ENCODE assay signal across 2 cellular contexts in the genomic region with DNA sequence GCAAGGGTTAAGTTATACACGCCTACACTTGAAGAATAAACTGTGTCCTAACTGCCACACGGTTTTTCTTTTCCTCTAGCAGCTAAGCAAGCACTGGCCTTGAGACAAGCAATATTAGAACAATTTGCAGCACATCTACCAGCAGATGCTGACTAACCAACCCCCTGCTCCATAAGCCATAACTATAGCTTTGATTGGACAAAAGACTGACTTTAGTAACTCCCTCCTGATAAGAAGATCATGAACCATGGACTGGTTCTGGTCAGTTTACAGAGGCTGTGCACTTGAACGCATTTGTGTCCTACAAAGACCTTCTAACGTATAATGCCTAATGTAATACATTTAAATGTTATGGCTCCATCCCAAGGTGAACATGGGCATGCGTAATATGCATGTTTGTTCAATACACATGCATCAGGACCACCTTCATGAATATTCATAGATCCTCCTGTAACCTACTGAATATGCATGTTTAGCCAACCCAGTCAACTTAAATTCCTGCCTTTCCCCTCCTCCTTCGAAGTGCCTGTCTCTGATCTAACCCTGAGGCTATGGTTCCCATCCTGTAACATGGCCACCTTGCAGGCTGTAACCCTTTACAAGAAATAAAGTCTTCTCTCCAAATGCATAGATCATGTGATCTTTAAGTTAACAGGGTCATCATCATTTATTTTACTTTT.
A peak's percentile ranks its signal among the peaks of the same experiment; 100 is the strongest.
TF ChIP-seq lines count a peak whose summit lies in the region.

No MANE protein-coding gene starts in this region.

TF ChIP-seq in K562, 482 proteins besides CTCF, POLR2A, EP300 and RAD21 (continues in another document):
- TF ChIP-seq BCOR (IDR thresholded peaks at IDR 0.05) (no peak), ZNF165 (CRISPR knock-in tag; IDR thresholded peaks at IDR 0.05; ENCODE audit: borderline replicate concordance) (no peak), PML (IDR thresholded peaks at IDR 0.05; ENCODE audit: low read length) (no peak), ESRRB (CRISPR knock-in tag; IDR thresholded peaks at IDR 0.05; ENCODE audit: borderline replicate concordance) (no peak), TAL1 (IDR thresholded peaks at IDR 0.05) (no peak), POLR3G (IDR thresholded peaks at IDR 0.05; ENCODE audit: extremely low read depth, insufficient read length, insufficient replicate concordance) (no peak), EHMT2 (IDR thresholded peaks at IDR 0.05) (no peak), TBP (optimal IDR thresholded peaks at IDR 0.05; ENCODE audit: low read depth, low read length) (peak; percentile 73), SMC3 (conservative IDR thresholded peaks at IDR 0.05; ENCODE audit: insufficient read depth, low read depth, low read length) (no peak), TOE1 (IDR thresholded peaks at IDR 0.05; ENCODE audit: borderline replicate concordance) (no peak), TOE1 (CRISPR knock-in tag; IDR thresholded peaks at IDR 0.05; ENCODE audit: borderline replicate concordance, low read depth) (no peak)
- TF ChIP-seq, protein P1, sequence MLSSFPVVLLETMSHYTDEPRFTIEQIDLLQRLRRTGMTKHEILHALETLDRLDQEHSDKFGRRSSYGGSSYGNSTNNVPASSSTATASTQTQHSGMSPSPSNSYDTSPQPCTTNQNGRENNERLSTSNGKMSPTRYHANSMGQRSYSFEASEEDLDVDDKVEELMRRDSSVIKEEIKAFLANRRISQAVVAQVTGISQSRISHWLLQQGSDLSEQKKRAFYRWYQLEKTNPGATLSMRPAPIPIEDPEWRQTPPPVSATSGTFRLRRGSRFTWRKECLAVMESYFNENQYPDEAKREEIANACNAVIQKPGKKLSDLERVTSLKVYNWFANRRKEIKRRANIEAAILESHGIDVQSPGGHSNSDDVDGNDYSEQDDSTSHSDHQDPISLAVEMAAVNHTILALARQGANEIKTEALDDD (IDR thresholded peaks at IDR 0.05) = peak; percentile 50; the same call in 1 of the 2 replicates
- TF ChIP-seq, protein P2, sequence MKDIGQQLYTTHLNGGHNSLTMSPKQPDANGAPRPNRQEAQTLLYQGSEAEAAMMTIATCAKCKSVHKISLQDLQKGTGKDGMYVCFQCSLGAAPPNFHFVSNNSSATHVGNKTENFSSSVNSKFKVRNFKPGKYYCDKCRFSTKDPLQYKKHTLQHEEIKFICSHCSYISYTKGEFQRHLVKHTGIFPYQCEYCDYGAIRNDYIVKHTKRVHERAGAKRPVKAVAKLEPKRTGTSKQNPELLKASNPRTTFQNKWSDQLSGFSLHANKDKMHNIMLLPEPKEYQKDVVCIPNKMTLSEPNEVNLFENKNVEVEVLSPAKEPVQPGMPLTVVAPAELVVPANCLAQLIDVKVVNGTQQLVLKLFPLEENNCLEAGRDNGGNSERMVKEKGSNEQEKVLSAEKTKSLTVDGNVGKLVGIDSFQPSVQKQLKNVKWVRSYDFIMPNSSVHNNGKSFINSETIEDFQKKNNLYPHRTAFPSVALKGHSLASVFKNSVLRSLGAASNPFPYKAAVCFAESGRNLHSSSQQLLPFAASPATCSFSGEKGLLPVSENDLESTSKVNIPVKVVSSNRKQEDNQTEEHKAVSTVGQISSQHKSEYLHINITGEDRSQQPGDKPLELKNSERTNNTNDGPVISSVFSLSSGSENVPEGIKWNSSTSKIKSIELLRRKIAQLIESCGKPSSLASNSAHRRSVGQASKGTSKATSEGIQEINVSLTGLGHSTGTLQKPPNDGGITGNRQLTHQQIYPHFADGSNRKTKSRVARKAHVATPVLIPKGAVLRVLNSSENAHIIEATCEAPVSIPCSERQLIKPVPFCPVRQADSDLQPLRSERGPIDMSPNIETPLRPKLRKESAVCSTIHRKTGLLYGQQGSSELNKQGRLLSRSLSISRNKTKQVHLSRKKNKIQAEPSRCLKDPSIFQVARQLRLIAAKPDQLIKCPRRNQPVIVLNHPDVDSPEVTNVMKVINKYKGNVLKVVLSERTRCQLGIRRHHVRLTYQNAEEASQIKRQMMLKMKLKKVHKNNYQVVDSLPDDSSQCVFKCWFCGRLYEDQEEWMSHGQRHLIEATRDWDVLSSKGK (CRISPR knock-in tag; IDR thresholded peaks at IDR 0.05) = no peak
- TF ChIP-seq, protein P3, sequence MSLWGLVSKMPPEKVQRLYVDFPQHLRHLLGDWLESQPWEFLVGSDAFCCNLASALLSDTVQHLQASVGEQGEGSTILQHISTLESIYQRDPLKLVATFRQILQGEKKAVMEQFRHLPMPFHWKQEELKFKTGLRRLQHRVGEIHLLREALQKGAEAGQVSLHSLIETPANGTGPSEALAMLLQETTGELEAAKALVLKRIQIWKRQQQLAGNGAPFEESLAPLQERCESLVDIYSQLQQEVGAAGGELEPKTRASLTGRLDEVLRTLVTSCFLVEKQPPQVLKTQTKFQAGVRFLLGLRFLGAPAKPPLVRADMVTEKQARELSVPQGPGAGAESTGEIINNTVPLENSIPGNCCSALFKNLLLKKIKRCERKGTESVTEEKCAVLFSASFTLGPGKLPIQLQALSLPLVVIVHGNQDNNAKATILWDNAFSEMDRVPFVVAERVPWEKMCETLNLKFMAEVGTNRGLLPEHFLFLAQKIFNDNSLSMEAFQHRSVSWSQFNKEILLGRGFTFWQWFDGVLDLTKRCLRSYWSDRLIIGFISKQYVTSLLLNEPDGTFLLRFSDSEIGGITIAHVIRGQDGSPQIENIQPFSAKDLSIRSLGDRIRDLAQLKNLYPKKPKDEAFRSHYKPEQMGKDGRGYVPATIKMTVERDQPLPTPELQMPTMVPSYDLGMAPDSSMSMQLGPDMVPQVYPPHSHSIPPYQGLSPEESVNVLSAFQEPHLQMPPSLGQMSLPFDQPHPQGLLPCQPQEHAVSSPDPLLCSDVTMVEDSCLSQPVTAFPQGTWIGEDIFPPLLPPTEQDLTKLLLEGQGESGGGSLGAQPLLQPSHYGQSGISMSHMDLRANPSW (CRISPR knock-in tag; IDR thresholded peaks at IDR 0.05) = no peak
- TF ChIP-seq, protein P4, sequence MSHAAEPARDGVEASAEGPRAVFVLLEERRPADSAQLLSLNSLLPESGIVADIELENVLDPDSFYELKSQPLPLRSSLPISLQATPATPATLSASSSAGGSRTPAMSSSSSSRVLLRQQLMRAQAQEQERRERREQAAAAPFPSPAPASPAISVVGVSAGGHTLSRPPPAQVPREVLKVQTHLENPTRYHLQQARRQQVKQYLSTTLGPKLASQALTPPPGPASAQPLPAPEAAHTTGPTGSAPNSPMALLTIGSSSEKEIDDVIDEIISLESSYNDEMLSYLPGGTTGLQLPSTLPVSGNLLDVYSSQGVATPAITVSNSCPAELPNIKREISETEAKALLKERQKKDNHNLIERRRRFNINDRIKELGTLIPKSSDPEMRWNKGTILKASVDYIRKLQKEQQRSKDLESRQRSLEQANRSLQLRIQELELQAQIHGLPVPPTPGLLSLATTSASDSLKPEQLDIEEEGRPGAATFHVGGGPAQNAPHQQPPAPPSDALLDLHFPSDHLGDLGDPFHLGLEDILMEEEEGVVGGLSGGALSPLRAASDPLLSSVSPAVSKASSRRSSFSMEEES (CRISPR knock-in tag; IDR thresholded peaks at IDR 0.05) = peak; percentile 75

TF ChIP-seq in HepG2, 621 proteins besides CTCF, POLR2A, EP300 and RAD21:
- TF ChIP-seq AKAP8 (CRISPR knock-in tag; IDR thresholded peaks at IDR 0.05) = no peak
- TF ChIP-seq NPAS2 (CRISPR knock-in tag; IDR thresholded peaks at IDR 0.05; ENCODE audit: borderline replicate concordance) = no peak
- TF ChIP-seq KMT2A (CRISPR knock-in tag; IDR thresholded peaks at IDR 0.05) = no peak
- TF ChIP-seq, protein P5, sequence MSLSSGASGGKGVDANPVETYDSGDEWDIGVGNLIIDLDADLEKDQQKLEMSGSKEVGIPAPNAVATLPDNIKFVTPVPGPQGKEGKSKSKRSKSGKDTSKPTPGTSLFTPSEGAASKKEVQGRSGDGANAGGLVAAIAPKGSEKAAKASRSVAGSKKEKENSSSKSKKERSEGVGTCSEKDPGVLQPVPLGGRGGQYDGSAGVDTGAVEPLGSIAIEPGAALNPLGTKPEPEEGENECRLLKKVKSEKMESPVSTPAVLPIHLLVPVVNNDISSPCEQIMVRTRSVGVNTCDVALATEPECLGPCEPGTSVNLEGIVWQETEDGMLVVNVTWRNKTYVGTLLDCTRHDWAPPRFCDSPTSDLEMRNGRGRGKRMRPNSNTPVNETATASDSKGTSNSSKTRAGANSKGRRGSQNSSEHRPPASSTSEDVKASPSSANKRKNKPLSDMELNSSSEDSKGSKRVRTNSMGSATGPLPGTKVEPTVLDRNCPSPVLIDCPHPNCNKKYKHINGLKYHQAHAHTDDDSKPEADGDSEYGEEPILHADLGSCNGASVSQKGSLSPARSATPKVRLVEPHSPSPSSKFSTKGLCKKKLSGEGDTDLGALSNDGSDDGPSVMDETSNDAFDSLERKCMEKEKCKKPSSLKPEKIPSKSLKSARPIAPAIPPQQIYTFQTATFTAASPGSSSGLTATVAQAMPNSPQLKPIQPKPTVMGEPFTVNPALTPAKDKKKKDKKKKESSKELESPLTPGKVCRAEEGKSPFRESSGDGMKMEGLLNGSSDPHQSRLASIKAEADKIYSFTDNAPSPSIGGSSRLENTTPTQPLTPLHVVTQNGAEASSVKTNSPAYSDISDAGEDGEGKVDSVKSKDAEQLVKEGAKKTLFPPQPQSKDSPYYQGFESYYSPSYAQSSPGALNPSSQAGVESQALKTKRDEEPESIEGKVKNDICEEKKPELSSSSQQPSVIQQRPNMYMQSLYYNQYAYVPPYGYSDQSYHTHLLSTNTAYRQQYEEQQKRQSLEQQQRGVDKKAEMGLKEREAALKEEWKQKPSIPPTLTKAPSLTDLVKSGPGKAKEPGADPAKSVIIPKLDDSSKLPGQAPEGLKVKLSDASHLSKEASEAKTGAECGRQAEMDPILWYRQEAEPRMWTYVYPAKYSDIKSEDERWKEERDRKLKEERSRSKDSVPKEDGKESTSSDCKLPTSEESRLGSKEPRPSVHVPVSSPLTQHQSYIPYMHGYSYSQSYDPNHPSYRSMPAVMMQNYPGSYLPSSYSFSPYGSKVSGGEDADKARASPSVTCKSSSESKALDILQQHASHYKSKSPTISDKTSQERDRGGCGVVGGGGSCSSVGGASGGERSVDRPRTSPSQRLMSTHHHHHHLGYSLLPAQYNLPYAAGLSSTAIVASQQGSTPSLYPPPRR (CRISPR knock-in tag; IDR thresholded peaks at IDR 0.05; ENCODE audit: borderline replicate concordance) = no peak
- peak; percentile 79 for TF ChIP-seq ZNF652 (CRISPR knock-in tag; IDR thresholded peaks at IDR 0.05; ENCODE audit: borderline replicate concordance, low read depth)
